ENCODE assay signal across 30 cellular contexts in the genomic region with DNA sequence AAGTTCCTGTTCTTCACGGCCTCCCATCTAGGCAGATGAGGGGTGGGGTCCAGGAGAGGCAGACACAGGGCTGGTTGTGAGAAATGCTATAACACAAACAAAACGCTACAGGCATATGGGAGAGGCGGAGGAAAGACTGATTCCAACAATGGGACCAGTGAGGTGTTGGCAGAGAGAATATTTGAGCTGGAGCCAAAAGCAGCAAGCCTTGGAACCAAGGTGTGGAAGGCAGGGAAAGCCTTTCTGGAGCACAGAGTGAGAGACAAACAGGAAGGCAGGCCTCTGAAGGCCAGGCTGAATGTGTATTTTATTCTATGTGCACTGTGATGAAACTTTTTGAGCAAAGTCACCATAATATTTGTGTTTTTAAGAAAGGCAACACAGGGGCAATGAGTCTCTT. TPM values are rescaled to one million over a fixed set of nuclear protein-coding genes. Genes with fewer than 3 reads are reported as not detected.
DNase-seq lines count a peak whose midpoint lies in the region; ATAC-seq and TF ChIP-seq lines count a peak whose summit lies in the region.
"Had no signal": no experiment of that assay in that cellular context is flagged by ENCODE, and none has a peak within 500 bp of the region (broad histone marks: within the 10 kb centered on the region; RNA-seq: fewer than 3 reads in every experiment).

No MANE protein-coding gene starts in this region.

- no peaks in the 10 kb centered on the region for H3K27me3 ChIP-seq in colonic mucosa
- H3K27me3 ChIP-seq: hepatocyte, spleen, upper lobe of right lung had no signal

- DNase-seq in natural killer cell: no peak
- DNase-seq in natural killer cell treated with Interleukin-12 subunit alpha and Interleukin-12 subunit beta and Interleukin-15 and Interleukin-18, amount 100 ng/mL, for 72 hours (ENCODE audit: low spot score): no peak
- DNase-seq in colonic mucosa: peak; percentile 49
- DNase-seq in NCI-H2171 treated with DMSO at 0.1 percent for 48 hours (lab: John Stamatoyannopoulos, UW): no peak
- DNase-seq in GM10248 (ENCODE audit: extremely low spot score): no peak
- DNase-seq in NOMO-1 (lab: John Stamatoyannopoulos, UW; ENCODE audit: unreplicated experiment in 2 of 2): no peak
- DNase-seq: activated gamma-delta T cell treated with Interleukin-2 at 50 U/mL for 16 hours; activated naive CD8-positive, alpha-beta T cell treated with anti-CD3 and anti-CD28 coated beads, Interleukin-2, amount 50 U/mL, for 24 hours; activated T-cell treated with anti-CD3 and anti-CD28 coated beads, Interleukin-2, amount 50 U/mL, for 48 hours; Calu3; DMS79; GF-D8; HFFc6; IMR-90; lower lobe of right lung; NCI-H146; NCI-H526 treated with DMSO at 0.1 percent for 48 hours; right cardiac atrium; spleen; stimulated activated CD4-positive, alpha-beta T cell treated with anti-CD3 and anti-CD28 coated beads, Interleukin-2, amount 100 ng/mL, for 48 hours; T-helper 2 cell; upper lobe of right lung had no signal

- no peak overlapping the region for H3K9ac ChIP-seq in colonic mucosa (ENCODE audit: low read depth in 2 of 2, low read length in 2 of 2)

- H3K36me3 Mint-ChIP-seq in natural killer cell (no peaks in the 10 kb centered on the region), nephron (ENCODE audit: low read depth) (peaks cover 16% of the 10 kb centered on the region)
- peaks cover 12% of the 10 kb centered on the region for H3K36me3 Mint-ChIP-seq in natural killer cell treated with Interleukin-12 subunit alpha and Interleukin-12 subunit beta and Interleukin-15 and Interleukin-18, amount 100 ng/mL, for 72 hours

- H3K27ac Mint-ChIP-seq in natural killer cell (no peak overlapping the region), nephron (peak overlapping the region in 1 of 3 experiments; percentile 68)
- no peak overlapping the region for H3K27ac Mint-ChIP-seq in natural killer cell treated with Interleukin-12 subunit alpha and Interleukin-12 subunit beta and Interleukin-15 and Interleukin-18, amount 100 ng/mL, for 72 hours
- H3K27ac Mint-ChIP-seq: activated naive CD8-positive, alpha-beta T cell treated with anti-CD3 and anti-CD28 coated beads, Interleukin-2, amount 50 U/mL, for 24 hours; GM23338; HFFc6 had no signal

- H3K4me1 Mint-ChIP-seq in natural killer cell: peaks cover 34 to 39% of the 10 kb centered on the region in 2 donors
- peaks cover 26 to 28% of the 10 kb centered on the region in 2 donors for H3K4me1 Mint-ChIP-seq in natural killer cell treated with Interleukin-12 subunit alpha and Interleukin-12 subunit beta and Interleukin-15 and Interleukin-18, amount 100 ng/mL, for 72 hours (ENCODE audit: low read depth in 2 of 2)
- H3K4me1 Mint-ChIP-seq in nephron: peaks cover 21% of the 10 kb centered on the region

- CTCF ChIA-PET in GM10248 (lab: Yijun Ruan, JAX): no interaction called here

- H3K9me3 Mint-ChIP-seq in natural killer cell: no peaks in the 10 kb centered on the region
- no peaks in the 10 kb centered on the region for H3K9me3 Mint-ChIP-seq in natural killer cell treated with Interleukin-12 subunit alpha and Interleukin-12 subunit beta and Interleukin-15 and Interleukin-18, amount 100 ng/mL, for 72 hours
- no peaks in the 10 kb centered on the region for H3K9me3 Mint-ChIP-seq in nephron
- H3K9me3 Mint-ChIP-seq: activated naive CD8-positive, alpha-beta T cell treated with anti-CD3 and anti-CD28 coated beads, Interleukin-2, amount 50 U/mL, for 24 hours; CD14-positive monocyte; central memory CD8-positive, alpha-beta T cell; GM23338; HFFc6 had no signal

- H3K4me3 Mint-ChIP-seq in natural killer cell (peak overlapping the region; percentile 22), nephron (peak overlapping the region; percentile 5 to 66 (median 60))
- H3K4me3 Mint-ChIP-seq in natural killer cell treated with Interleukin-12 subunit alpha and Interleukin-12 subunit beta and Interleukin-15 and Interleukin-18, amount 100 ng/mL, for 72 hours: no peak overlapping the region
- H3K4me3 Mint-ChIP-seq: activated naive CD8-positive, alpha-beta T cell treated with anti-CD3 and anti-CD28 coated beads, Interleukin-2, amount 50 U/mL, for 24 hours; CD14-positive monocyte; central memory CD8-positive, alpha-beta T cell; GM23338; HFFc6 had no signal

- peaks cover 7% of the 10 kb centered on the region for H3K4me1 ChIP-seq in colonic mucosa

- no peak for ATAC-seq in natural killer cell
- ATAC-seq in natural killer cell treated with Interleukin-12 subunit alpha and Interleukin-12 subunit beta and Interleukin-15 and Interleukin-18, amount 100 ng/mL, for 72 hours: no peak
- no peak for ATAC-seq in GM21360 (IDR thresholded peaks at IDR 0.05; ENCODE audit: unreplicated experiment)
- ATAC-seq: activated naive CD8-positive, alpha-beta T cell treated with anti-CD3 and anti-CD28 coated beads, Interleukin-2, amount 50 U/mL, for 24 hours; GM23338; lower lobe of right lung; right cardiac atrium; Right ventricle myocardium inferior; SK-N-SH treated with all-trans-retinoic acid at 6 μM for 48 hours; upper lobe of right lung had no signal

- no peaks in the 10 kb centered on the region for H3K9me3 ChIP-seq in colonic mucosa
- H3K9me3 ChIP-seq: lower lobe of right lung, spleen, upper lobe of right lung had no signal

- H3K4me3 ChIP-seq in colonic mucosa: no peak overlapping the region
- H3K4me3 ChIP-seq: GM23338, hepatocyte, lower lobe of right lung, spleen, upper lobe of right lung had no signal

- H3K27me3 Mint-ChIP-seq in natural killer cell (ENCODE audit: low read depth in 2 of 2) (no peaks in the 10 kb centered on the region), nephron (ENCODE audit: low read depth) (no peaks in the 10 kb centered on the region)
- no peaks in the 10 kb centered on the region for H3K27me3 Mint-ChIP-seq in natural killer cell treated with Interleukin-12 subunit alpha and Interleukin-12 subunit beta and Interleukin-15 and Interleukin-18, amount 100 ng/mL, for 72 hours
- H3K27me3 Mint-ChIP-seq: central memory CD8-positive, alpha-beta T cell had no signal

- TF ChIP-seq CTCF in natural killer cell (IDR thresholded peaks at IDR 0.05) (no peak), colonic mucosa (IDR thresholded peaks at IDR 0.05) (no peak), nephron (IDR thresholded peaks at IDR 0.05; ENCODE audit: unreplicated experiment in 3 of 3) (no peak), GM10248 (IDR thresholded peaks at IDR 0.05; ENCODE audit: control extremely low read depth, extremely low read depth, low read depth, missing control alignments) (no peak)

- intact Hi-C loops in natural killer cell (cut with micrococcal nuclease) (no loop called here), colonic mucosa (cut with DNase I) (no loop called here)

- H3K36me3 ChIP-seq in colonic mucosa: no peaks in the 10 kb centered on the region
- H3K36me3 ChIP-seq: lower lobe of right lung, spleen, upper lobe of right lung had no signal

- POLR2A ChIA-PET in GM10248 (lab: Yijun Ruan, JAX): no interaction called here

- H3K27ac ChIP-seq in colonic mucosa: no peak overlapping the region
- H3K27ac ChIP-seq: hepatocyte, lower lobe of right lung, spleen, upper lobe of right lung had no signal

RNA-seq across cellular contexts. Expression of gene ATPSCKMT, which starts 2.9 kb away (rescaled TPM):
- total RNA-seq in natural killer cell (10 to 100 TPM; 11.8 to 15.1 (median 13.0) TPM), colonic mucosa (10 to 100 TPM; 11.9 to 28.4 TPM)
- total RNA-seq in natural killer cell treated with Interleukin-12 subunit alpha and Interleukin-12 subunit beta and Interleukin-15 and Interleukin-18, amount 100 ng/mL, for 72 hours: 10 to 100 TPM; 20.5 to 40.9 TPM

RNA-seq across cellular contexts. Expression of gene CCT5, which starts 3.3 kb away (rescaled TPM):
- total RNA-seq in natural killer cell (10 to 100 TPM; 62.2 to 88.0 (median 73.5) TPM), colonic mucosa (100 to 1,000 TPM; 156 to 341 TPM)
- total RNA-seq in natural killer cell treated with Interleukin-12 subunit alpha and Interleukin-12 subunit beta and Interleukin-15 and Interleukin-18, amount 100 ng/mL, for 72 hours: 100 to 1,000 TPM; 311 to 417 TPM
